In the genomic region with DNA sequence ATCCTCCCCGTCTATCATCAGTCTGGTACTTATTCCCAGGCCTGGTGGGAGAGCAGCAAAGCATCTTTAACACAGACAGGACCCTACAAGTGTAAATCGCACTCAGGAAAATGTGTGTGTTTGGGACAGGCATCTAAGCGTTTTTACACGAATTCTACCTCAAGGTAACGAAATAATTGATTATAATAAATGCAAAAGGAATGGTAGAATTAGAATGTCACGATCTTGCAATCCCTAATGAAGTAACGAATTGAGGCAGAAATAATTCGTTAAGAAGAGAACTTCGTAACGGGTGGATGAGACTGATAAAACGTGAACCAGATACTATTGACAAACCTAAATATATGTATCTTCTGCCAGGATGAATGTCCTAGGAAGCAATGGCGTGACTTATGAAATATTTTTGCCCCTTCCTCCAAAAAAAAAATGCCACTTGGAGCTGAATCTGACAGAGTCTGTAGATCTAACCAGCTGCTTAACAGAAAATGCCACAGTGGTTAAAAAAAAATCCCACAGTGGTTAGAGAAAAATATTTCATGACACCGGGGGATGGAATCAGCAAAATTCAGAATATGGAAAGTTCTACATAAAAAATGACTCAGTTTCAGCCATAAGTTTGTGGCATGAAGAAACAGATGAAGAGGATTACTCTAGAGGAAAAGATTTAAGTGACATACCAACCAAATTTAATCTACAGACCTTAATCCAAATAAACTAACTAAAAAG, we compare ENCODE assay signal across 17 cellular contexts.
DNase-seq lines count a peak whose midpoint lies in the region; ATAC-seq, FAIRE-seq and TF ChIP-seq lines count a peak whose summit lies in the region.
"Had no signal": no experiment of that assay in that cellular context is flagged by ENCODE, and none has a peak within 500 bp of the region (broad histone marks: within the 10 kb centered on the region; RNA-seq: fewer than 3 reads in every experiment).

No MANE protein-coding gene starts in this region.

- H3K36me3 ChIP-seq in MM.1S (replicated peaks; ENCODE audit: insufficient read depth, low read length): no peaks in the 10 kb centered on the region
- H3K36me3 ChIP-seq in K562 (ENCODE audit: control insufficient read depth, insufficient read depth, low read length): no peaks in the 10 kb centered on the region

- TF ChIP-seq POLR2A in GM12891 (IDR thresholded peaks at IDR 0.05; ENCODE audit: low read depth, low read length) (no peak), K562 (conservative IDR thresholded peaks at IDR 0.05) (no peak), GM18505 (IDR thresholded peaks at IDR 0.05; ENCODE audit: borderline replicate concordance, extremely low read depth, insufficient read depth, insufficient read length) (no peak)

- no peak overlapping the region for H3K9ac ChIP-seq in MM.1S (ENCODE audit: low read length)
- H3K9ac ChIP-seq in K562 (ENCODE audit: insufficient read depth in 1 of 2, low read depth in 2 of 2, low read length in 2 of 2): no peak overlapping the region

- no peaks in the 10 kb centered on the region for H3K4me1 Mint-ChIP-seq in activated CD8-positive, alpha-beta T cell treated with anti-CD3 and anti-CD28 coated beads for 36 hours (ENCODE audit: low read depth)

- DNase-seq in GM12891 (ENCODE audit: insufficient read length, low spot score): no peak
- peak; percentile 15 for DNase-seq in MM.1S
- no peak for DNase-seq in K562 (ENCODE audit: extremely low read depth in 1 of 4, low spot score in 3 of 4)
- DNase-seq in RPMI8226: no peak
- no peak for DNase-seq in DMS 273 treated with DMSO at 0.1 percent for 48 hours (lab: John Stamatoyannopoulos, UW)
- DNase-seq in activated CD8-positive, alpha-beta T cell treated with anti-CD3 and anti-CD28 coated beads for 36 hours: no peak
- DNase-seq: CD8-positive, alpha-beta T cell; COR-L47; GF-D8; H9; IMR-90 had no signal

- BruUV-seq in K562 (replicated peaks; lab: Mats Ljungman, UMichigan): no TSS peak

- in situ Hi-C loops in K562 (cut with MboI): no loop called here

- no peaks in the 10 kb centered on the region for H4K20me1 ChIP-seq in MM.1S (ENCODE audit: insufficient read depth, low read length)
- H4K20me1 ChIP-seq in K562 (replicated peaks; ENCODE audit: control insufficient read depth, insufficient read depth, low read length): no peaks in the 10 kb centered on the region

- no peaks in the 10 kb centered on the region for H3K9me1 ChIP-seq in K562 (ENCODE audit: control insufficient read depth, insufficient read depth, low read length)

- WGBS in K562 (ENCODE audit: insufficient coverage, low coverage, missing lambda C conversion rate): 0% methylated on average over 13 of the region's 13 CpGs

- H3K4me2 ChIP-seq in MM.1S (ENCODE audit: low read depth, low read length): no peak overlapping the region
- H3K4me2 ChIP-seq in K562 (ENCODE audit: insufficient read depth, low read length): no peak overlapping the region
- H3K4me2 ChIP-seq: GM23338 had no signal

- no peaks in the 10 kb centered on the region for H3F3A ChIP-seq in MM.1S (ENCODE audit: insufficient read depth, low read length)

- POLR2A ChIA-PET in K562 (lab: Yijun Ruan, JAX): interaction anchor here (0.6 kb wide), 1 partner anchor 18 kb away, joined by 5 read pairs; no protein-coding TSS in a partner anchor
- POLR2A ChIA-PET in activated CD8-positive, alpha-beta T cell treated with anti-CD3 and anti-CD28 coated beads for 36 hours (lab: Charles Lee): interaction anchor here (0.6 kb wide), 1 partner anchor 9 kb away, joined by 3 read pairs; no protein-coding TSS in a partner anchor

- no peak overlapping the region for H3K27ac Mint-ChIP-seq in activated CD8-positive, alpha-beta T cell treated with anti-CD3 and anti-CD28 coated beads for 36 hours
- H3K27ac Mint-ChIP-seq: CD14-positive monocyte; CD8-positive, alpha-beta T cell; GM23338; H9 had no signal

- no peaks in the 10 kb centered on the region for H3K9me3 Mint-ChIP-seq in activated CD8-positive, alpha-beta T cell treated with anti-CD3 and anti-CD28 coated beads for 36 hours
- H3K9me3 Mint-ChIP-seq: CD14-positive monocyte; CD8-positive, alpha-beta T cell; GM23338; H9 had no signal

- TF ChIP-seq CTCF in MM.1S (IDR thresholded peaks at IDR 0.05; ENCODE audit: low read length): no peak
- TF ChIP-seq CTCF in K562 (IDR thresholded peaks at IDR 0.05 in 2 of 3, conservative IDR thresholded peaks at IDR 0.05 in 1 of 3; ENCODE audit: insufficient read depth in 2 of 3, low read depth in 1 of 3, low read length in 3 of 3): no peak
- no peak for TF ChIP-seq CTCF in activated CD8-positive, alpha-beta T cell treated with anti-CD3 and anti-CD28 coated beads for 36 hours (IDR thresholded peaks at IDR 0.05)

- H3K9me2 ChIP-seq in MM.1S (replicated peaks; ENCODE audit: insufficient read depth, low read length): no peaks in the 10 kb centered on the region

- no peak for TF ChIP-seq EP300 in K562 (IDR thresholded peaks at IDR 0.05; ENCODE audit: low read length)

- H3K79me2 ChIP-seq in MM.1S (ENCODE audit: low read length) (no peaks in the 10 kb centered on the region), K562 (ENCODE audit: control insufficient read depth, insufficient read depth, low read length) (no peaks in the 10 kb centered on the region)

- H3K27ac ChIP-seq in MM.1S (ENCODE audit: low read length): no peak overlapping the region
- H3K27ac ChIP-seq in K562 (ENCODE audit: extremely low read depth, low read depth, low read length): no peak overlapping the region

- peaks cover 29% of the 10 kb centered on the region for H3K27me3 Mint-ChIP-seq in activated CD8-positive, alpha-beta T cell treated with anti-CD3 and anti-CD28 coated beads for 36 hours

- no peaks in the 10 kb centered on the region for H3K36me3 Mint-ChIP-seq in activated CD8-positive, alpha-beta T cell treated with anti-CD3 and anti-CD28 coated beads for 36 hours (ENCODE audit: low read depth)
- H3K36me3 Mint-ChIP-seq: CD8-positive, alpha-beta T cell had no signal

- intact Hi-C loops in K562 (cut with micrococcal nuclease): no loop called here
- intact Hi-C loops in activated CD8-positive, alpha-beta T cell treated with anti-CD3 and anti-CD28 coated beads for 36 hours (cut with micrococcal nuclease): no loop called here

- H3K4me3 ChIP-seq in MM.1S (ENCODE audit: low read length) (no peak overlapping the region), K562 (no peak overlapping the region)
- H3K4me3 ChIP-seq: GM23338 had no signal

- FAIRE-seq in GM12891 (lab: Jason Lieb, UNC) (peak; percentile 51), K562 (lab: Jason Lieb, UNC) (no peak)
- FAIRE-seq: A204.1, D721Med, GM18507 had no signal

- H2AFZ ChIP-seq in MM.1S (ENCODE audit: low read length): no peak overlapping the region
- no peak overlapping the region for H2AFZ ChIP-seq in K562 (ENCODE audit: low read depth, low read length)
- H2AFZ ChIP-seq: GM23338 had no signal

- TF ChIP-seq RAD21 in K562 (CRISPR knock-in tag; conservative IDR thresholded peaks at IDR 0.05 in 1 of 2, IDR thresholded peaks at IDR 0.05 in 1 of 2): no peak

- ATAC-seq in K562 (no peak), GM18505 (IDR thresholded peaks at IDR 0.05; ENCODE audit: unreplicated experiment) (no peak)
- ATAC-seq in activated CD8-positive, alpha-beta T cell treated with anti-CD3 and anti-CD28 coated beads for 36 hours: no peak
- ATAC-seq: CD8-positive, alpha-beta T cell; GM23338 had no signal

- H3K9me3 ChIP-seq in MM.1S (replicated peaks; ENCODE audit: insufficient read depth, low read length) (no peaks in the 10 kb centered on the region), K562 (replicated peaks; ENCODE audit: control insufficient read depth, insufficient read depth, low read depth, low read length) (no peaks in the 10 kb centered on the region)

- no peaks in the 10 kb centered on the region for H3K4me1 ChIP-seq in MM.1S (ENCODE audit: low read length)
- H3K4me1 ChIP-seq in K562 (replicated peaks in 1 of 2; ENCODE audit: control insufficient read depth in 2 of 2, insufficient read depth in 2 of 2, low read length in 2 of 2): no peaks in the 10 kb centered on the region

- H3K4me3 Mint-ChIP-seq in activated CD8-positive, alpha-beta T cell treated with anti-CD3 and anti-CD28 coated beads for 36 hours: no peak overlapping the region
- H3K4me3 Mint-ChIP-seq: CD14-positive monocyte; CD8-positive, alpha-beta T cell; GM23338; H9 had no signal

- H3K27me3 ChIP-seq in MM.1S (replicated peaks; ENCODE audit: insufficient read depth, low read length): no peaks in the 10 kb centered on the region
- H3K27me3 ChIP-seq in K562 (ENCODE audit: control insufficient read depth in 2 of 2, insufficient read depth in 2 of 2, low read length in 2 of 2): peaks cover 0 to 4% of the 10 kb centered on the region in 2 experiments; a peak in 1 of 5 replicates

- CTCF ChIA-PET in K562 (lab: Yijun Ruan, JAX; ENCODE audit: low intra/inter-chr PET ratio): no interaction called here
- CTCF ChIA-PET in activated CD8-positive, alpha-beta T cell treated with anti-CD3 and anti-CD28 coated beads for 36 hours (lab: Charles Lee): no interaction called here

TF ChIP-seq in GM12891, 5 proteins besides CTCF, POLR2A, EP300 and RAD21:
- TF ChIP-seq PAX5 (IDR thresholded peaks at IDR 0.05; ENCODE audit: insufficient read depth, low read length, severe bottlenecking): no peak
- no peak for TF ChIP-seq POLR2AphosphoS5 (IDR thresholded peaks at IDR 0.05; ENCODE audit: low read depth, low read length)
- TF ChIP-seq SPI1 (IDR thresholded peaks at IDR 0.05; ENCODE audit: low read depth, low read length): no peak
- no peak for TF ChIP-seq POU2F2 (IDR thresholded peaks at IDR 0.05; ENCODE audit: low read depth, low read length)
- no peak for TF ChIP-seq TAF1 (IDR thresholded peaks at IDR 0.05; ENCODE audit: low read depth, low read length)

TF ChIP-seq in K562, 482 proteins besides CTCF, POLR2A, EP300 and RAD21:
- no peak for TF ChIP-seq SMC3 (conservative IDR thresholded peaks at IDR 0.05; ENCODE audit: insufficient read depth, low read depth, low read length)
- peak; percentile 72 for TF ChIP-seq CBX8 (IDR thresholded peaks at IDR 0.05; ENCODE audit: borderline replicate concordance, extremely low read depth, low read depth, low read length, poor library complexity, severe bottlenecking)
- no peak for TF ChIP-seq YBX1 (IDR thresholded peaks at IDR 0.05)
TF ChIP-seq in K562: peak in this region for 1.
